In the genomic region with DNA sequence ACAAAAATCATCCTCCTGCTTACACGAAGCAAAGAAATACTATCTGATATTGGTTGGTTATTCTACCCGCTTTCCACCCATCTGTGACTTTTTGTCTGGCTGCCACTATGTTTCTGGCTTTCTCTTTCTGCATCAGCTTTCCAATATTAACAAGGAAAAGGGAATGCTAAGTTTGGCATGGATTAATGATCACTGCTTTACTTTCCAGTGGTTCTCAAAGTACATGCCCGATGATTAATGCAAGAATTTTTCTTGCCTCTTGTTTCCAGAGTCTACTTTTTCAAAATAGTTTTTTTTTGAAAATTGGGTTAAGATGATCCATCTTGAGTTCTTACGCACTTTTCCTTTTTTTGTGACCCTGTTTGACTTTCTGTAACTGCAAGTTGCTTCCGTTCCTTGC, we compare ENCODE assay signal across 26 cellular contexts. TPM values are rescaled to one million over a fixed set of nuclear protein-coding genes. Genes with fewer than 3 reads are reported as not detected.
DNase-seq lines count a peak whose midpoint lies in the region; ATAC-seq and TF ChIP-seq lines count a peak whose summit lies in the region.
"Had no signal": no experiment of that assay in that cellular context is flagged by ENCODE, and none has a peak within 500 bp of the region (broad histone marks: within the 10 kb centered on the region; RNA-seq: fewer than 3 reads in every experiment).

No MANE protein-coding gene starts in this region.

- no peak overlapping the region for H2BK120ac ChIP-seq in mesenchymal stem cell (ENCODE audit: low read depth, low read length)

- H3K9ac ChIP-seq in GM23248 = 0 out of 2 replicates have a peak overlapping the region, but pooled peaks have one; percentile 0
- peak overlapping the region; percentile 58 for H3K9ac ChIP-seq in adipocyte (ENCODE audit: low read length)
- H3K9ac ChIP-seq in mesenchymal stem cell (ENCODE audit: low read length) = peak overlapping the region; percentile 73

- H3K4ac ChIP-seq in mesenchymal stem cell (ENCODE audit: low read depth in 1 of 2, low read length in 2 of 2) = no peak overlapping the region

- no peak overlapping the region for H2AK5ac ChIP-seq in mesenchymal stem cell (ENCODE audit: low read length, severe bottlenecking)

- H2BK12ac ChIP-seq in mesenchymal stem cell (ENCODE audit: low read length in 2 of 2) = no peak overlapping the region

- no peaks in the 10 kb centered on the region for H3F3A ChIP-seq in GM23248 (ENCODE audit: insufficient read depth)

- H4K8ac ChIP-seq in mesenchymal stem cell (ENCODE audit: low read length) = no peak overlapping the region

- POLR2A ChIA-PET in activated CD4-positive, alpha-beta T cell treated with anti-CD3 and anti-CD28 coated beads for 36 hours (lab: Charles Lee) = no interaction called here

- peaks cover 8% of the 10 kb centered on the region for H3K4me1 Mint-ChIP-seq in activated CD4-positive, alpha-beta T cell treated with anti-CD3 and anti-CD28 coated beads for 36 hours
- peaks cover 5% of the 10 kb centered on the region for H3K4me1 Mint-ChIP-seq in activated naive CD4-positive, alpha-beta T cell treated with anti-CD3 and anti-CD28 coated beads for 36 hours (ENCODE audit: low read depth)

- no peaks in the 10 kb centered on the region for H3K27me3 Mint-ChIP-seq in activated CD4-positive, alpha-beta T cell treated with anti-CD3 and anti-CD28 coated beads for 36 hours
- H3K27me3 Mint-ChIP-seq in activated naive CD4-positive, alpha-beta T cell treated with anti-CD3 and anti-CD28 coated beads for 36 hours (ENCODE audit: low read depth) = no peaks in the 10 kb centered on the region
- H3K27me3 Mint-ChIP-seq: activated naive CD8-positive, alpha-beta T cell treated with anti-CD3 and anti-CD28 coated beads for 36 hours had no signal

- peak overlapping the region; percentile 42; the same call in 1 of the 2 replicates for H2AFZ ChIP-seq in GM23248
- no peak overlapping the region for H2AFZ ChIP-seq in mesenchymal stem cell (ENCODE audit: low read depth, low read length)

- no peak overlapping the region for H3K23ac ChIP-seq in mesenchymal stem cell (ENCODE audit: low read length in 2 of 2)

- H3K18ac ChIP-seq in mesenchymal stem cell (ENCODE audit: low read depth in 1 of 2, low read length in 2 of 2) = no peak overlapping the region

- no peak overlapping the region for H4K91ac ChIP-seq in mesenchymal stem cell (ENCODE audit: low read length)

- no peaks in the 10 kb centered on the region for H3K79me2 ChIP-seq in GM23248 (ENCODE audit: insufficient read depth)

- no peaks in the 10 kb centered on the region for H3K9me3 Mint-ChIP-seq in activated CD4-positive, alpha-beta T cell treated with anti-CD3 and anti-CD28 coated beads for 36 hours (ENCODE audit: low read depth)
- H3K9me3 Mint-ChIP-seq in activated naive CD4-positive, alpha-beta T cell treated with anti-CD3 and anti-CD28 coated beads for 36 hours = no peaks in the 10 kb centered on the region
- H3K9me3 Mint-ChIP-seq: activated naive CD8-positive, alpha-beta T cell treated with anti-CD3 and anti-CD28 coated beads for 36 hours; CD14-positive monocyte had no signal

- CTCF ChIA-PET in activated CD4-positive, alpha-beta T cell treated with anti-CD3 and anti-CD28 coated beads for 36 hours (lab: Charles Lee) = no interaction called here
- CTCF ChIA-PET in activated naive CD4-positive, alpha-beta T cell treated with anti-CD3 and anti-CD28 coated beads for 36 hours (lab: Charles Lee) = no interaction called here

- peaks cover 3% of the 10 kb centered on the region for H3K79me1 ChIP-seq in mesenchymal stem cell (replicated peaks; ENCODE audit: low read length, poor library complexity, severe bottlenecking)

- no peak for ATAC-seq in thoracic aorta (ENCODE audit: insufficient number of reproducible peaks, low FRiP score, low read depth)
- no peak for ATAC-seq in activated CD4-positive, alpha-beta T cell treated with anti-CD3 and anti-CD28 coated beads for 36 hours
- ATAC-seq: activated CD8-positive, alpha-beta T cell treated with anti-CD3 and anti-CD28 coated beads, Interleukin-2, amount 10 ng/mL, durations not matched to agents 7 days and 5 days; HCT116; heart left ventricle had no signal

- no peaks in the 10 kb centered on the region for H4K20me1 ChIP-seq in GM23248 (ENCODE audit: insufficient read depth)

- H3K9me2 ChIP-seq in GM23248 (ENCODE audit: insufficient read depth) = no peaks in the 10 kb centered on the region

- H3K4me3 ChIP-seq in GM23248 = peak overlapping the region; percentile 23
- peak overlapping the region; percentile 66 for H3K4me3 ChIP-seq in adipocyte (ENCODE audit: low read length)
- peak overlapping the region in 1 of 2 experiments; percentile 72 for H3K4me3 ChIP-seq in mesenchymal stem cell (ENCODE audit: insufficient read depth in 1 of 2, low read depth in 1 of 2, low read length in 2 of 2)
- peak overlapping the region; percentile 50 for H3K4me3 ChIP-seq in thoracic aorta
- H3K4me3 ChIP-seq: heart left ventricle, SJSA1, transverse colon had no signal

- no peak overlapping the region for H3K27ac Mint-ChIP-seq in activated CD4-positive, alpha-beta T cell treated with anti-CD3 and anti-CD28 coated beads for 36 hours
- no peak overlapping the region for H3K27ac Mint-ChIP-seq in activated naive CD4-positive, alpha-beta T cell treated with anti-CD3 and anti-CD28 coated beads for 36 hours
- H3K27ac Mint-ChIP-seq: activated CD8-positive, alpha-beta T cell treated with anti-CD3 and anti-CD28 coated beads, Interleukin-2, amount 10 ng/mL, durations not matched to agents 7 days and 5 days; activated naive CD8-positive, alpha-beta T cell treated with anti-CD3 and anti-CD28 coated beads for 36 hours had no signal

- H3K27me3 ChIP-seq in GM23248 (replicated peaks; ENCODE audit: insufficient read depth) (no peaks in the 10 kb centered on the region), adipocyte (replicated peaks; ENCODE audit: control insufficient read depth, insufficient read depth, low read length) (no peaks in the 10 kb centered on the region), mesenchymal stem cell (ENCODE audit: control insufficient read depth in 1 of 2, insufficient read depth in 1 of 2, low read length in 2 of 2) (no peaks in the 10 kb centered on the region), thoracic aorta (replicated peaks; ENCODE audit: insufficient read depth) (no peaks in the 10 kb centered on the region)
- H3K27me3 ChIP-seq: dorsolateral prefrontal cortex, heart left ventricle, SJSA1, transverse colon had no signal

- H3K4me1 ChIP-seq in GM23248 (ENCODE audit: insufficient read depth) (no peaks in the 10 kb centered on the region), adipocyte (ENCODE audit: control insufficient read depth, insufficient read depth, low read length) (peaks cover 28% of the 10 kb centered on the region), mesenchymal stem cell (ENCODE audit: control insufficient read depth, insufficient read depth, low read depth, low read length) (no peaks in the 10 kb centered on the region), thoracic aorta (ENCODE audit: control insufficient read depth in 1 of 2, low read depth in 2 of 2) (peaks cover 0 to 26% of the 10 kb centered on the region in 2 donors)
- H3K4me1 ChIP-seq: SJSA1, transverse colon had no signal

- H3K36me3 ChIP-seq in GM23248 (ENCODE audit: low read depth) = no peaks in the 10 kb centered on the region
- no peaks in the 10 kb centered on the region for H3K36me3 ChIP-seq in adipocyte (ENCODE audit: control insufficient read depth, insufficient read depth, low read length, severe bottlenecking)
- H3K36me3 ChIP-seq in mesenchymal stem cell (ENCODE audit: control insufficient read depth in 1 of 2, insufficient read depth in 2 of 2, low read depth in 1 of 2, low read length in 2 of 2) = no peaks in the 10 kb centered on the region
- no peaks in the 10 kb centered on the region for H3K36me3 ChIP-seq in thoracic aorta
- H3K36me3 ChIP-seq: SJSA1, transverse colon had no signal

- no peak overlapping the region for H3K14ac ChIP-seq in mesenchymal stem cell (ENCODE audit: low read length in 2 of 2)

- no peak overlapping the region for H2BK15ac ChIP-seq in mesenchymal stem cell (ENCODE audit: low read depth, poor library complexity, severe bottlenecking)

- H2BK5ac ChIP-seq in mesenchymal stem cell (ENCODE audit: low read depth, low read length, poor library complexity, severe bottlenecking) = no peak overlapping the region

- peaks cover 1% of the 10 kb centered on the region for H3K36me3 Mint-ChIP-seq in activated CD4-positive, alpha-beta T cell treated with anti-CD3 and anti-CD28 coated beads for 36 hours (ENCODE audit: low read depth)
- no peaks in the 10 kb centered on the region for H3K36me3 Mint-ChIP-seq in activated naive CD4-positive, alpha-beta T cell treated with anti-CD3 and anti-CD28 coated beads for 36 hours (ENCODE audit: low read depth)

- H3K4me3 Mint-ChIP-seq in activated CD4-positive, alpha-beta T cell treated with anti-CD3 and anti-CD28 coated beads for 36 hours = no peak overlapping the region
- H3K4me3 Mint-ChIP-seq in activated naive CD4-positive, alpha-beta T cell treated with anti-CD3 and anti-CD28 coated beads for 36 hours = no peak overlapping the region
- H3K4me3 Mint-ChIP-seq: activated CD8-positive, alpha-beta T cell treated with anti-CD3 and anti-CD28 coated beads, Interleukin-2, amount 10 ng/mL, durations not matched to agents 7 days and 5 days; activated naive CD8-positive, alpha-beta T cell treated with anti-CD3 and anti-CD28 coated beads for 36 hours; CD14-positive monocyte had no signal

- intact Hi-C loops in activated CD4-positive, alpha-beta T cell treated with anti-CD3 and anti-CD28 coated beads for 36 hours (cut with DNase I, micrococcal nuclease) = no loop called here
- intact Hi-C loops in activated naive CD4-positive, alpha-beta T cell treated with anti-CD3 and anti-CD28 coated beads for 36 hours (cut with micrococcal nuclease) = no loop called here

- TF ChIP-seq CTCF in thoracic aorta (IDR thresholded peaks at IDR 0.05) = no peak

- 21 to 35% methylated on average over 5 of the region's 5 CpGs for WGBS in GM23248 (ENCODE audit: low coverage in 1 of 2, low lambda C conversion rate in 2 of 2, missing lambda C conversion rate in 2 of 2), 2 experiments
- 86% methylated on average over 4 of the region's 5 CpGs for WGBS in mesenchymal stem cell

- no peaks in the 10 kb centered on the region for H3K9me3 ChIP-seq in GM23248 (ENCODE audit: low read depth)
- H3K9me3 ChIP-seq in adipocyte (ENCODE audit: control insufficient read depth, low read length) = no peaks in the 10 kb centered on the region
- H3K9me3 ChIP-seq in mesenchymal stem cell (ENCODE audit: control insufficient read depth, low read length) = no peaks in the 10 kb centered on the region
- H3K9me3 ChIP-seq in thoracic aorta = no peaks in the 10 kb centered on the region
- H3K9me3 ChIP-seq: heart left ventricle, SJSA1, transverse colon had no signal

- no peak overlapping the region for H3K4me2 ChIP-seq in GM23248 (ENCODE audit: unreplicated experiment)
- H3K4me2 ChIP-seq in mesenchymal stem cell (ENCODE audit: low read length, poor library complexity, severe bottlenecking) = no peak overlapping the region

- peak; percentile 15 for DNase-seq in GM23248
- DNase-seq in adipocyte (ENCODE audit: low read depth) = no peak
- no peak for DNase-seq in mesenchymal stem cell
- DNase-seq in thoracic aorta (ENCODE audit: low spot score) = no peak
- no peak for DNase-seq in activated CD4-positive, alpha-beta T cell treated with anti-CD3 and anti-CD28 coated beads for 36 hours
- no peak for DNase-seq in mesenteric fat pad (ENCODE audit: low spot score)
- DNase-seq in activated naive CD4-positive, alpha-beta T cell treated with anti-CD3 and anti-CD28 coated beads for 36 hours = no peak
- DNase-seq: activated CD8-positive, alpha-beta T cell treated with anti-CD3 and anti-CD28 coated beads, Interleukin-2, amount 10 ng/mL, durations not matched to agents 7 days and 5 days; activated effector memory CD4-positive, alpha-beta T cell treated with Interleukin-2 at 50 U/mL for 16 hours; activated naive CD8-positive, alpha-beta T cell treated with anti-CD3 and anti-CD28 coated beads for 36 hours; activated T-cell treated with anti-CD3 and anti-CD28 coated beads for 4 hours; Calu3; DMS79 treated with DMSO at 0.1 percent for 48 hours; dorsolateral prefrontal cortex; GF-D8; heart left ventricle; kidney glomerular epithelial cell; MV-4-11; NCI-H1436 treated with DMSO at 0.1 percent for 48 hours; RPMI8226; stimulated activated naive CD4-positive, alpha-beta T cell treated with Interleukin-2 at 50 U/mL for 16 hours; T-helper 1 cell; transverse colon had no signal

- H3K27ac ChIP-seq in GM23248 (no peak overlapping the region), mesenchymal stem cell (ENCODE audit: low read length, poor library complexity, severe bottlenecking) (no peak overlapping the region), thoracic aorta (peak overlapping the region; percentile 23 to 47)
- H3K27ac ChIP-seq: dorsolateral prefrontal cortex, SJSA1 had no signal

- in situ Hi-C loops in GM23248 (cut with MboI) = no loop called here

RNA-seq across cellular contexts. Expression of gene RNF144B, which starts 57.0 kb away (rescaled TPM):
- 3.5 and 3.7 TPM in 2 replicates for total RNA-seq in GM23248 (2014; rRNA removed; shearing (Covaris generic))
- polyA plus RNA-seq in GM23248 (2016; fragmentation: Nextera tagmentation; extraction: Ambion mirVana) = 2.6 and 2.7 TPM in 2 replicates
- 0.15 TPM for polyA plus RNA-seq in mesenchymal stem cell (2013, experiment 1 of 2)
- polyA plus RNA-seq in mesenchymal stem cell (2013, experiment 2 of 2) = 0.14 TPM
- total RNA-seq in thoracic aorta = 10 to 100 TPM; 15.8 to 24.3 TPM
- total RNA-seq in activated CD4-positive, alpha-beta T cell treated with anti-CD3 and anti-CD28 coated beads for 36 hours = 1 to 10 TPM; 3.4 to 3.9 TPM
- total RNA-seq in mesenteric fat pad = 41.6 TPM
- total RNA-seq in activated naive CD4-positive, alpha-beta T cell treated with anti-CD3 and anti-CD28 coated beads for 36 hours = 1 to 10 TPM; 1.5 to 3.2 TPM

Comparison
In these comparisons a context has a peak if more than half of its experiments do, and no peak if none do; other contexts are left out.
1. H3K27ac ChIP-seq: peak in thoracic aorta (2 of 2); none in GM23248 (single experiment) and mesenchymal stem cell (single experiment).
2. H3K9ac ChIP-seq: peak in every context shown above with its lines; median percentile 73 in mesenchymal stem cell; 58 in adipocyte; 0 in GM23248.